Comparison of ENCODE assay signal across 27 cellular contexts in genomic region chr3:11146771-11147363, GRCh38. TPM values are rescaled to one million over a fixed set of nuclear protein-coding genes. Genes with fewer than 3 reads are reported as not detected.
DNase-seq lines count a peak whose midpoint lies in the region; ATAC-seq, FAIRE-seq and TF ChIP-seq lines count a peak whose summit lies in the region.
"Had no signal": no experiment of that assay in that cellular context is flagged by ENCODE, and none has a peak within 500 bp of the region (broad histone marks: within the 10 kb centered on the region; RNA-seq: fewer than 3 reads in every experiment).

No MANE protein-coding gene starts in this region.

- H3K9ac ChIP-seq in HCT116 (ENCODE audit: low read length), result no peak overlapping the region
- H3K9ac ChIP-seq: KMS-11 had no signal

- no peak for FAIRE-seq in frontal cortex (lab: Jason Lieb, UNC)
- FAIRE-seq: endometrium, kidney, small intestine had no signal

- no peaks in the 10 kb centered on the region for H3K27me3 ChIP-seq in HCT116 (ENCODE audit: insufficient read depth, low read length)
- no peaks in the 10 kb centered on the region for H3K27me3 ChIP-seq in RWPE2 (ENCODE audit: insufficient read depth, poor library complexity, severe bottlenecking)
- H3K27me3 ChIP-seq in hepatocyte, result peaks cover 4% of the 10 kb centered on the region
- H3K27me3 ChIP-seq in tibial artery, result no peaks in the 10 kb centered on the region
- peaks cover 0 to 4% (median 0%) of the 10 kb centered on the region in 45 donors for H3K27me3 ChIP-seq in dorsolateral prefrontal cortex
- H3K27me3 ChIP-seq: uterus had no signal

- H3K9me3 ChIP-seq in HCT116 (ENCODE audit: control insufficient read depth in 1 of 2, insufficient read depth in 1 of 2, low read depth in 1 of 2, low read length in 2 of 2), result no peaks in the 10 kb centered on the region
- H3K9me3 ChIP-seq in RWPE2 (ENCODE audit: severe bottlenecking), result no peaks in the 10 kb centered on the region
- H3K9me3 ChIP-seq in hepatocyte (ENCODE audit: low read depth), result no peaks in the 10 kb centered on the region
- H3K9me3 ChIP-seq in tibial artery, result no peaks in the 10 kb centered on the region
- H3K9me3 ChIP-seq: neutrophil, uterus had no signal

- POLR2A ChIA-PET in HCT116 (lab: Charles Lee), result no interaction called here

- TF ChIP-seq POLR2A in HCT116 (IDR thresholded peaks at IDR 0.05; ENCODE audit: borderline replicate concordance, extremely low read depth, insufficient read depth, insufficient read length), result no peak

- RAD21 ChIA-PET in HCT116 (lab: Charles Lee; ENCODE audit: low non-redundant PET in 1 of 2, low total read pairs in 2 of 2, uncharacterized antibody in 2 of 2, unreplicated experiment in 2 of 2), result no interaction called here

- no peaks in the 10 kb centered on the region for H3K9me2 ChIP-seq in HCT116 (ENCODE audit: insufficient read depth)
- no peaks in the 10 kb centered on the region for H3K9me2 ChIP-seq in hepatocyte (replicated peaks; ENCODE audit: insufficient read depth)

- TF ChIP-seq CTCF in HCT116 (IDR thresholded peaks at IDR 0.05 in 2 of 3, conservative IDR thresholded peaks at IDR 0.05 in 1 of 3; ENCODE audit: borderline replicate concordance in 1 of 3, insufficient read depth in 1 of 3, low read depth in 2 of 3, low read length in 2 of 3) (no peak), RWPE2 (IDR thresholded peaks at IDR 0.05; ENCODE audit: poor library complexity, severe bottlenecking) (no peak), hepatocyte (IDR thresholded peaks at IDR 0.05; ENCODE audit: poor library complexity) (no peak), tibial artery (IDR thresholded peaks at IDR 0.05) (no peak), dorsolateral prefrontal cortex (IDR thresholded peaks at IDR 0.05 in 54 of 56, conservative IDR thresholded peaks at IDR 0.05 in 2 of 56; ENCODE audit: low read depth in 1 of 56, partially characterized antibody in 56 of 56) (no peak)

- H3K4me1 ChIP-seq in HCT116 (ENCODE audit: control insufficient read depth in 1 of 2, insufficient read depth in 2 of 2, low read length in 2 of 2) (peaks cover 0 to 33% of the 10 kb centered on the region in 2 experiments; a peak in 2 of 4 replicates), RWPE2 (ENCODE audit: insufficient read depth, poor library complexity, severe bottlenecking) (peaks cover 22% of the 10 kb centered on the region), hepatocyte (ENCODE audit: insufficient read depth) (no peaks in the 10 kb centered on the region), tibial artery (peaks cover 0 to 48% (median 13%) of the 10 kb centered on the region in 4 donors)
- H3K4me1 ChIP-seq: uterus had no signal

- H3K27ac ChIP-seq in HCT116 (ENCODE audit: low read depth, low read length), result no peak overlapping the region
- H3K27ac ChIP-seq in RWPE2 (ENCODE audit: poor library complexity, severe bottlenecking), result peak overlapping the region; percentile 60
- peak overlapping the region; percentile 82 for H3K27ac ChIP-seq in hepatocyte
- H3K27ac ChIP-seq in tibial artery, result peak overlapping the region; percentile 15 to 49
- no peak overlapping the region for H3K27ac ChIP-seq in dorsolateral prefrontal cortex
- H3K27ac ChIP-seq: coronary artery, KMS-11, neutrophil, uterus had no signal

- H3K36me3 ChIP-seq in HCT116 (ENCODE audit: control insufficient read depth in 1 of 2, insufficient read depth in 2 of 2, low read length in 2 of 2), result no peaks in the 10 kb centered on the region
- H3K36me3 ChIP-seq in RWPE2 (ENCODE audit: low read depth), result no peaks in the 10 kb centered on the region
- H3K36me3 ChIP-seq in hepatocyte (replicated peaks; ENCODE audit: insufficient read depth, low read depth), result no peaks in the 10 kb centered on the region
- no peaks in the 10 kb centered on the region for H3K36me3 ChIP-seq in tibial artery
- H3K36me3 ChIP-seq: neutrophil, uterus had no signal

- H2AFZ ChIP-seq in HCT116 (ENCODE audit: low read depth, low read length, poor library complexity, severe bottlenecking), result no peak overlapping the region
- H2AFZ ChIP-seq in hepatocyte, result no peak overlapping the region

- ATAC-seq in HCT116, result no peak
- ATAC-seq in RWPE2 (ENCODE audit: low read depth), result 0 out of 3 replicates have a peak, but pooled peaks have one; percentile 7
- ATAC-seq: activated CD8-positive, alpha-beta T cell treated with anti-CD3 and anti-CD28 coated beads, Interleukin-2, amount 10 ng/mL, durations not matched to agents 7 days and 5 days; activated naive CD8-positive, alpha-beta T cell treated with anti-CD3 and anti-CD28 coated beads, Interleukin-2, amount 50 U/mL, for 24 hours had no signal

- no peak for TF ChIP-seq RAD21 in HCT116 (IDR thresholded peaks at IDR 0.05; ENCODE audit: low read depth)

- BruUV-seq in HCT116 (replicated peaks; lab: Mats Ljungman, UMichigan), result no TSS peak

- H4K20me1 ChIP-seq in HCT116 (ENCODE audit: insufficient read depth) (no peaks in the 10 kb centered on the region), hepatocyte (ENCODE audit: insufficient read depth, poor library complexity, severe bottlenecking) (no peaks in the 10 kb centered on the region)

- CTCF ChIA-PET in HCT116 (lab: Charles Lee), result no interaction called here

- 65% methylated on average over 4 of the region's 4 CpGs for WGBS in hepatocyte (ENCODE audit: low lambda C conversion rate, missing lambda C conversion rate)

- no peak overlapping the region for H3K4me3 ChIP-seq in HCT116 (replicated peaks in 1 of 2; ENCODE audit: low read depth in 1 of 2, low read length in 2 of 2)
- no peak overlapping the region for H3K4me3 ChIP-seq in RWPE2 (ENCODE audit: severe bottlenecking)
- H3K4me3 ChIP-seq in hepatocyte, result no peak overlapping the region
- no peak overlapping the region for H3K4me3 ChIP-seq in tibial artery
- no peak overlapping the region for H3K4me3 ChIP-seq in dorsolateral prefrontal cortex
- H3K4me3 ChIP-seq: coronary artery, uterus had no signal

- peak overlapping the region; percentile 37 for H3K4me2 ChIP-seq in HCT116 (ENCODE audit: low read length)
- peak overlapping the region; percentile 26 for H3K4me2 ChIP-seq in hepatocyte
- H3K4me2 ChIP-seq: KMS-11 had no signal

- intact Hi-C loops in HCT116 (cut with micrococcal nuclease) (no loop called here), tibial artery (cut with DNase I; ENCODE audit: low total_unique reads) (no loop called here), dorsolateral prefrontal cortex (cut with DNase I) (no loop called here)

- no peaks in the 10 kb centered on the region for H3K79me2 ChIP-seq in HCT116 (ENCODE audit: insufficient read depth, low read length)
- H3K79me2 ChIP-seq in hepatocyte, result no peaks in the 10 kb centered on the region

- DNase-seq in HCT116 (ENCODE audit: low read depth, low spot score), result no peak
- DNase-seq in RWPE2 (ENCODE audit: low spot score), result no peak
- DNase-seq in hepatocyte (ENCODE audit: low spot score), result peak; percentile 29
- no peak for DNase-seq in tibial artery
- DNase-seq in HT-29 (ENCODE audit: low spot score), result no peak
- no peak for DNase-seq in frontal cortex (ENCODE audit: low spot score in 2 of 2)
- no peak for DNase-seq in dorsolateral prefrontal cortex
- DNase-seq: activated CD8-positive, alpha-beta T cell treated with anti-CD3 and anti-CD28 coated beads, Interleukin-2, amount 10 ng/mL, durations not matched to agents 7 days and 5 days; activated effector memory CD4-positive, alpha-beta T cell treated with anti-CD3 and anti-CD28 coated beads, Interleukin-2, amount 50 U/mL, for 16 hours; activated naive CD8-positive, alpha-beta T cell treated with anti-CD3 and anti-CD28 coated beads, Interleukin-2, amount 50 U/mL, for 24 hours; DMS 273 treated with DMSO at 0.1 percent for 48 hours; GOT3; kidney; MV-4-11; NCI-H1694; NCI-H2171; NCI-H524 treated with DMSO at 0.1 percent for 48 hours; NK-92 treated with Interleukin-12 subunit alpha and Interleukin-12 subunit beta, amount 100 ng/mL, for 24 hours; small intestine; stimulated activated CD4-positive, alpha-beta T cell treated with anti-CD3 and anti-CD28 coated beads, Interleukin-2, amount 100 ng/mL, for 24 hours; substantia nigra; T-helper 2 cell; uterus had no signal

TF ChIP-seq in HCT116, 20 proteins besides CTCF, POLR2A, EP300 and RAD21:
- TF ChIP-seq JUND (IDR thresholded peaks at IDR 0.05), result no peak
- TF ChIP-seq TCF7L2 (IDR thresholded peaks at IDR 0.05; ENCODE audit: borderline replicate concordance, extremely low read depth, insufficient read depth, insufficient read length), result no peak
- TF ChIP-seq ZNF274 (IDR thresholded peaks at IDR 0.05; ENCODE audit: low read depth, low read length), result no peak
- no peak for TF ChIP-seq POLR2AphosphoS5 (IDR thresholded peaks at IDR 0.05; ENCODE audit: low read depth, low read length)
TF ChIP-seq in HCT116: peak in this region for 0.

RNA-seq across cellular contexts. Expression of gene HRH1, which starts 7.4 kb away (rescaled TPM):
- total RNA-seq in HCT116 (2021; ENCODE audit: unreplicated experiment), result 7.0 TPM
- polyA plus RNA-seq in HCT116 (2012), result 5.4 and 6.0 TPM in 2 replicates
- 2.9 and 5.1 TPM in 2 replicates for total RNA-seq in hepatocyte
- polyA plus RNA-seq in hepatocyte, result 1.8 and 3.3 TPM in 2 replicates
- total RNA-seq in HT-29 (2014; rRNA removed; shearing (Covaris generic)), result 1.9 and 3.3 TPM in 2 replicates
- total RNA-seq in frontal cortex, result 2.0 TPM
- 10 to 100 TPM in 74 of 120 experiments, 1 to 10 TPM in 46; 2.4 to 22.9 (median 10.8) TPM for total RNA-seq in dorsolateral prefrontal cortex

Comparison
In these comparisons a context has a peak if more than half of its experiments do, and no peak if none do; other contexts are left out.
1. H3K27ac ChIP-seq: peak in RWPE2 (single experiment), hepatocyte (single experiment) and tibial artery (2 of 2); none in HCT116 (single experiment) and dorsolateral prefrontal cortex (0 of 59).